Comparison of ENCODE assay signal across 9 cellular contexts in the genomic region with DNA sequence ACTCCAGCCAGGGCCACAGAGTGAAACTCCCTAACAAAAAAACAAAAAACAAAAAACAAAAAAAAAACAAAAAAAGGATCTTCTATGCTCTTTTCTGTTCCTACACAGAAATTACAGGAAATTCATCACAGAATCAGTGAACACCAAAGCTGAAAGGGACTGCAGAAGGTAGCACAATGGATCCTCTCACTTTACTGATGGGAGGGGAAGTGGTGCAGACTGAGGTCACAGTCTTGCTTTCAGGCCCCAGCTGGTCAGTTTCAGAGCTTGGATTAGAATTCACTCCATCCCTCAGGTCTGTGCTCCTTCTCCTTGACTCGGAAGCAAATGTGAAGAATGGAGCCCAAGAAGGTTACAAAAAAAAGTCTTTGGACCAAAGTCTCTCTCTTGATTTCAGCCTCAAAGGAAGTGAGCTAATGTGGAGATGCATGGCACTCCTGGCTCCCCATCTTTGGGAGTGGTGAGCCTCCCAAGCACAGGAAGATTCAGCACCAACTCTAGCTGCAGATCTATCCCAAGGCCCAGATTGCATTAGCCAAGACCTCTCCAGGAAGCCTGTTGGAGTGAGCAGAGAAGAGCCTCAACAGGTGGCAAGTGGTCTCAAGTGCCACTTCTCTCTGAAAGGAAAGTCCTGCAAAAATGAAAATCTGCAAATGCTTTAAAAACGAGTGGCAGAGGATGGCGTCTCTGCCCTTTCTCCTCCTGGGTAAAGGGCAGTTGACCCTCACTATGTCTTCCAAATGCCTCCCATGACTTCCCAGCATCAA.
DNase-seq lines count a peak whose midpoint lies in the region; ATAC-seq and TF ChIP-seq lines count a peak whose summit lies in the region.
"Had no signal": no experiment of that assay in that cellular context is flagged by ENCODE, and none has a peak within 500 bp of the region (broad histone marks: within the 10 kb centered on the region; RNA-seq: fewer than 3 reads in every experiment).

No MANE protein-coding gene starts in this region.

- H3K27me3 Mint-ChIP-seq in activated naive CD4-positive, alpha-beta T cell treated with anti-CD3 and anti-CD28 coated beads, Interleukin-2, amount 10 ng/mL, durations not matched to agents 7 days and 5 days: no peaks in the 10 kb centered on the region
- no peaks in the 10 kb centered on the region for H3K27me3 Mint-ChIP-seq in type B pancreatic cell
- H3K27me3 Mint-ChIP-seq: activated CD4-positive, alpha-beta memory T cell treated with anti-CD3 and anti-CD28 coated beads for 36 hours had no signal

- ATAC-seq in HG02571 (IDR thresholded peaks at IDR 0.05; ENCODE audit: unreplicated experiment) (peak; percentile 38), GM19035 (IDR thresholded peaks at IDR 0.05; ENCODE audit: unreplicated experiment) (no peak)

- no peaks in the 10 kb centered on the region for H3K79me2 ChIP-seq in MM.1S (ENCODE audit: low read length)

- no peak overlapping the region for H3K4me2 ChIP-seq in MM.1S (ENCODE audit: low read depth, low read length)

- H3K27me3 ChIP-seq in MM.1S (replicated peaks; ENCODE audit: insufficient read depth, low read length): peaks cover 7% of the 10 kb centered on the region; the same call in 1 of the 2 replicates

- no peak overlapping the region for H3K4me3 ChIP-seq in MM.1S (ENCODE audit: low read length)

- H3K4me1 ChIP-seq in MM.1S (ENCODE audit: low read length): peaks cover 40% of the 10 kb centered on the region

- no peaks in the 10 kb centered on the region for H4K20me1 ChIP-seq in MM.1S (ENCODE audit: insufficient read depth, low read length)

- no peak overlapping the region for H2AFZ ChIP-seq in MM.1S (ENCODE audit: low read length)

- peaks cover 7% of the 10 kb centered on the region for H3K36me3 Mint-ChIP-seq in activated naive CD4-positive, alpha-beta T cell treated with anti-CD3 and anti-CD28 coated beads, Interleukin-2, amount 10 ng/mL, durations not matched to agents 7 days and 5 days
- peaks cover 20% of the 10 kb centered on the region for H3K36me3 Mint-ChIP-seq in type B pancreatic cell
- H3K36me3 Mint-ChIP-seq: activated CD4-positive, alpha-beta memory T cell treated with anti-CD3 and anti-CD28 coated beads for 36 hours had no signal

- no peak overlapping the region for H3K27ac ChIP-seq in MM.1S (ENCODE audit: low read length)

- H3K9me2 ChIP-seq in MM.1S (replicated peaks; ENCODE audit: insufficient read depth, low read length): no peaks in the 10 kb centered on the region

- peaks cover 48% of the 10 kb centered on the region for H3K4me1 Mint-ChIP-seq in activated naive CD4-positive, alpha-beta T cell treated with anti-CD3 and anti-CD28 coated beads, Interleukin-2, amount 10 ng/mL, durations not matched to agents 7 days and 5 days
- peaks cover 28% of the 10 kb centered on the region for H3K4me1 Mint-ChIP-seq in type B pancreatic cell (ENCODE audit: unreplicated experiment)

- H3K36me3 ChIP-seq in MM.1S (replicated peaks; ENCODE audit: insufficient read depth, low read length): no peaks in the 10 kb centered on the region

- H3K4me3 Mint-ChIP-seq in activated naive CD4-positive, alpha-beta T cell treated with anti-CD3 and anti-CD28 coated beads, Interleukin-2, amount 10 ng/mL, durations not matched to agents 7 days and 5 days: no peak overlapping the region
- no peak overlapping the region for H3K4me3 Mint-ChIP-seq in type B pancreatic cell
- H3K4me3 Mint-ChIP-seq: activated CD4-positive, alpha-beta memory T cell treated with anti-CD3 and anti-CD28 coated beads for 36 hours had no signal

- DNase-seq in activated naive CD4-positive, alpha-beta T cell treated with anti-CD3 and anti-CD28 coated beads, Interleukin-2, amount 10 ng/mL, durations not matched to agents 7 days and 5 days: no peak
- no peak for DNase-seq in activated naive CD4-positive, alpha-beta T cell (lab: John Stamatoyannopoulos, UW)
- DNase-seq in MV-4-11 (lab: John Stamatoyannopoulos, UW) (peak; percentile 73), type B pancreatic cell (ENCODE audit: extremely low spot score, unreplicated experiment) (no peak), MM.1S (no peak), cardiac septum (ENCODE audit: low spot score) (no peak)

- TF ChIP-seq CTCF in type B pancreatic cell (conservative IDR thresholded peaks at IDR 0.05) (no peak), MM.1S (IDR thresholded peaks at IDR 0.05; ENCODE audit: low read length) (no peak)

- intact Hi-C loops in cardiac septum (cut with DNase I): no loop called here

- H3K9me3 ChIP-seq in MM.1S (replicated peaks; ENCODE audit: insufficient read depth, low read length): no peaks in the 10 kb centered on the region

- H3K9me3 Mint-ChIP-seq in activated naive CD4-positive, alpha-beta T cell treated with anti-CD3 and anti-CD28 coated beads, Interleukin-2, amount 10 ng/mL, durations not matched to agents 7 days and 5 days: peaks cover 2% of the 10 kb centered on the region
- H3K9me3 Mint-ChIP-seq in type B pancreatic cell: peaks cover 4% of the 10 kb centered on the region
- H3K9me3 Mint-ChIP-seq: activated CD4-positive, alpha-beta memory T cell treated with anti-CD3 and anti-CD28 coated beads for 36 hours had no signal

- CTCF ChIA-PET in activated naive CD4-positive, alpha-beta T cell treated with anti-CD3 and anti-CD28 coated beads, Interleukin-2, amount 10 ng/mL, durations not matched to agents 7 days and 5 days (lab: Charles Lee): no interaction called here

- H3K9ac ChIP-seq in MM.1S (ENCODE audit: low read length): no peak overlapping the region

- peak overlapping the region; percentile 71 for H3K27ac Mint-ChIP-seq in activated naive CD4-positive, alpha-beta T cell treated with anti-CD3 and anti-CD28 coated beads, Interleukin-2, amount 10 ng/mL, durations not matched to agents 7 days and 5 days
- H3K27ac Mint-ChIP-seq in type B pancreatic cell: peak overlapping the region; percentile 77
- H3K27ac Mint-ChIP-seq: activated CD4-positive, alpha-beta memory T cell treated with anti-CD3 and anti-CD28 coated beads for 36 hours had no signal

- H3F3A ChIP-seq in MM.1S (ENCODE audit: insufficient read depth, low read length): peaks cover 14% of the 10 kb centered on the region; the same call in 1 of the 2 replicates
